Comparison of ENCODE assay signal across 18 cellular contexts in genomic region chr18:78293516-78293915, GRCh38.
DNase-seq lines count a peak whose midpoint lies in the region; ATAC-seq, FAIRE-seq and TF ChIP-seq lines count a peak whose summit lies in the region.
"Had no signal": no experiment of that assay in that cellular context is flagged by ENCODE, and none has a peak within 500 bp of the region (broad histone marks: within the 10 kb centered on the region; RNA-seq: fewer than 3 reads in every experiment).

No MANE protein-coding gene starts in this region.

- H3K4me3 ChIP-seq in MG63: peak overlapping the region; percentile 8; the same call in 1 of the 2 replicates
- peak overlapping the region in 2 of 4 experiments; percentile 19 to 46; a peak in 3 of 8 replicates for H3K4me3 ChIP-seq in H1 (ENCODE audit: extremely low read depth in 1 of 4, insufficient read depth in 2 of 4, low read depth in 3 of 4, low read length in 4 of 4)
- peak overlapping the region; percentile 42 to 62 for H3K4me3 ChIP-seq in stomach smooth muscle (ENCODE audit: low read length in 2 of 2)
- H3K4me3 ChIP-seq in naive thymus-derived CD4-positive, alpha-beta T cell (ENCODE audit: low read length): no peak overlapping the region
- H3K4me3 ChIP-seq: GM23338 had no signal

- no peaks in the 10 kb centered on the region for H3K36me3 Mint-ChIP-seq in naive thymus-derived CD4-positive, alpha-beta T cell

- H3K14ac ChIP-seq in H1 (ENCODE audit: insufficient read length): no peak overlapping the region

- H3K4me2 ChIP-seq in H1 (ENCODE audit: insufficient read depth in 1 of 2, low read depth in 2 of 2, low read length in 2 of 2): peak overlapping the region; percentile 60 to 72
- H3K4me2 ChIP-seq: GM23338 had no signal

- H3K4me1 Mint-ChIP-seq in naive thymus-derived CD4-positive, alpha-beta T cell: no peaks in the 10 kb centered on the region
- H3K4me1 Mint-ChIP-seq: GM23338 had no signal

- ATAC-seq in GM18517 (IDR thresholded peaks at IDR 0.05; ENCODE audit: unreplicated experiment): no peak
- no peak for ATAC-seq in HG03039 (IDR thresholded peaks at IDR 0.05; ENCODE audit: unreplicated experiment)
- no peak for ATAC-seq in GM21619 (IDR thresholded peaks at IDR 0.05; ENCODE audit: unreplicated experiment)
- ATAC-seq in naive thymus-derived CD4-positive, alpha-beta T cell: no peak
- ATAC-seq: GM23338 had no signal

- no peaks in the 10 kb centered on the region; the same call in 1 of the 2 replicates for H3K27me3 ChIP-seq in MG63
- no peaks in the 10 kb centered on the region for H3K27me3 ChIP-seq in H1 (replicated peaks in 1 of 4; ENCODE audit: control insufficient read depth in 3 of 4, extremely low read depth in 1 of 4, insufficient read depth in 3 of 4, low read length in 3 of 4)
- H3K27me3 ChIP-seq in stomach smooth muscle (ENCODE audit: control insufficient read depth in 1 of 2, insufficient read depth in 2 of 2, low read length in 2 of 2): peaks cover 4 to 14% of the 10 kb centered on the region in 2 donors
- H3K27me3 ChIP-seq in naive thymus-derived CD4-positive, alpha-beta T cell (ENCODE audit: control insufficient read depth in 2 of 2, insufficient read depth in 2 of 2, low read length in 2 of 2): no peaks in the 10 kb centered on the region

- no peak overlapping the region for H3K23ac ChIP-seq in H1 (ENCODE audit: insufficient read length)

- intact Hi-C loops in naive thymus-derived CD4-positive, alpha-beta T cell (cut with micrococcal nuclease): no loop called here

- no peak overlapping the region for H2BK120ac ChIP-seq in H1 (replicated peaks; ENCODE audit: low read depth, low read length)

- no peak overlapping the region for H4K8ac ChIP-seq in H1 (ENCODE audit: extremely low read depth, insufficient read depth, low read length)

- WGBS in H1 (ENCODE audit: extremely low coverage in 1 of 2, insufficient coverage in 1 of 2, insufficient read length in 1 of 2, insufficient replicate concordance in 2 of 2, low coverage in 1 of 2, low lambda C conversion rate in 2 of 2, missing lambda C conversion rate in 1 of 2), 2 experiments: 44% methylated on average over 15 of the region's 15 CpGs; no CpG with 5 or more reads in 1 of the 2 experiments

- no peak overlapping the region for H2BK15ac ChIP-seq in H1 (ENCODE audit: low read length)

- H3K36me3 ChIP-seq in MG63: no peaks in the 10 kb centered on the region
- no peaks in the 10 kb centered on the region for H3K36me3 ChIP-seq in H1 (ENCODE audit: control insufficient read depth in 2 of 4, insufficient read depth in 4 of 4, low read length in 3 of 4)
- H3K36me3 ChIP-seq in stomach smooth muscle (ENCODE audit: control insufficient read depth in 2 of 2, insufficient read depth in 2 of 2, low read length in 2 of 2): no peaks in the 10 kb centered on the region
- H3K36me3 ChIP-seq in naive thymus-derived CD4-positive, alpha-beta T cell (ENCODE audit: control insufficient read depth in 2 of 3, insufficient read depth in 3 of 3, low read length in 3 of 3): no peaks in the 10 kb centered on the region
- H3K36me3 ChIP-seq: uterus had no signal

- H2AFZ ChIP-seq in H1 (ENCODE audit: low read length): 0 out of 2 replicates have a peak overlapping the region, but pooled peaks have one; percentile 73
- H2AFZ ChIP-seq: GM23338 had no signal

- no peaks in the 10 kb centered on the region for H3K23me2 ChIP-seq in H1 (ENCODE audit: low read depth, low read length)

- TF ChIP-seq RAD21 in H1 (IDR thresholded peaks at IDR 0.05 in 1 of 2, conservative IDR thresholded peaks at IDR 0.05 in 1 of 2; ENCODE audit: low read depth in 2 of 2, low read length in 2 of 2): no peak

- FAIRE-seq in H1 (lab: Jason Lieb, UNC): no peak
- FAIRE-seq: D721Med had no signal

- no peak overlapping the region for H3K27ac ChIP-seq in H1 (ENCODE audit: low read depth, low read length)
- H3K27ac ChIP-seq in stomach smooth muscle (ENCODE audit: low read length): no peak overlapping the region
- H3K27ac ChIP-seq in naive thymus-derived CD4-positive, alpha-beta T cell (ENCODE audit: low read depth, low read length): no peak overlapping the region
- H3K27ac ChIP-seq: uterus had no signal

- no peak overlapping the region for H2BK20ac ChIP-seq in H1 (ENCODE audit: low read length)

- no peak overlapping the region for H3K4ac ChIP-seq in H1 (replicated peaks; ENCODE audit: insufficient read length, low read depth, low read length)

- no peak overlapping the region for H4K5ac ChIP-seq in H1 (ENCODE audit: insufficient read length, low read depth, low read length)

- H3K79me2 ChIP-seq in H1 (ENCODE audit: control insufficient read depth in 1 of 2, insufficient read depth in 2 of 2, low read length in 2 of 2): no peaks in the 10 kb centered on the region

- H4K20me1 ChIP-seq in H1 (replicated peaks in 1 of 2; ENCODE audit: control insufficient read depth in 1 of 2, insufficient read depth in 2 of 2, low read length in 2 of 2): no peaks in the 10 kb centered on the region

- H2BK12ac ChIP-seq in H1 (ENCODE audit: low read depth, low read length): 0 out of 2 replicates have a peak overlapping the region, but pooled peaks have one; percentile 39

- H3K9ac ChIP-seq in H1 (replicated peaks in 1 of 4; ENCODE audit: extremely low read depth in 1 of 4, low read depth in 3 of 4, low read length in 3 of 4) (peak overlapping the region in 1 of 4 experiments; percentile 37; a peak in 1 of 7 replicates), stomach smooth muscle (ENCODE audit: low read length in 2 of 2) (no peak overlapping the region)

- no peak overlapping the region for H3K18ac ChIP-seq in H1 (ENCODE audit: extremely low read depth, low read length)

- no peak for TF ChIP-seq CTCF in H1 (IDR thresholded peaks at IDR 0.05; ENCODE audit: control extremely low read depth in 1 of 3, insufficient read depth in 1 of 3, low read depth in 1 of 3, low read length in 3 of 3)

- DNase-seq in MG63 (no peak), H1 (ENCODE audit: low read depth in 1 of 2, low spot score in 2 of 2) (peak in 1 of 2 experiments; percentile 49), left kidney (ENCODE audit: low read depth, low spot score) (peak; percentile 62)
- DNase-seq in naive thymus-derived CD4-positive, alpha-beta T cell: no peak
- DNase-seq: activated T-cell treated with anti-CD3 and anti-CD28 coated beads, Interleukin-2, amount 50 U/mL, for 48 hours; AML-193; caudate nucleus; foreskin melanocyte; IMR-90; left cardiac atrium; stimulated activated CD4-positive, alpha-beta T cell treated with anti-CD3 and anti-CD28 coated beads, Interleukin-4, amount 100 ng/mL, for 24 hours had no signal

- POLR2A ChIA-PET in H1 (lab: Charles Lee; ENCODE audit: partially characterized antibody): no interaction called here
- POLR2A ChIA-PET in naive thymus-derived CD4-positive, alpha-beta T cell (lab: Charles Lee): no interaction called here

- H4K91ac ChIP-seq in H1 (replicated peaks; ENCODE audit: insufficient read length, low read length): no peak overlapping the region

- H3K79me1 ChIP-seq in H1 (ENCODE audit: low read depth, low read length): no peaks in the 10 kb centered on the region

- no peak overlapping the region for H3K27ac Mint-ChIP-seq in naive thymus-derived CD4-positive, alpha-beta T cell
- H3K27ac Mint-ChIP-seq: GM23338 had no signal

- no peak for TF ChIP-seq POLR2A in H1 (IDR thresholded peaks at IDR 0.05; ENCODE audit: control extremely low read depth in 1 of 2, low read depth in 2 of 2, low read length in 2 of 2)

- H2AK5ac ChIP-seq in H1 (ENCODE audit: low read depth, low read length): 0 out of 2 replicates have a peak overlapping the region, but pooled peaks have one; percentile 15

- H3K56ac ChIP-seq in H1 (replicated peaks; ENCODE audit: insufficient read length, low read depth, low read length): no peak overlapping the region

- peaks cover 0 to 4% (median 0%) of the 10 kb centered on the region in 5 donors for H3K27me3 Mint-ChIP-seq in naive thymus-derived CD4-positive, alpha-beta T cell

- peaks cover 4 to 11% (median 8%) of the 10 kb centered on the region in 4 experiments; a peak in 5 of 7 replicates for H3K4me1 ChIP-seq in H1 (replicated peaks in 1 of 4; ENCODE audit: control insufficient read depth in 3 of 4, insufficient read depth in 4 of 4, low read length in 3 of 4)
- peaks cover 3% of the 10 kb centered on the region for H3K4me1 ChIP-seq in stomach smooth muscle (ENCODE audit: control insufficient read depth, insufficient read depth, low read length)
- H3K4me1 ChIP-seq in naive thymus-derived CD4-positive, alpha-beta T cell (ENCODE audit: control insufficient read depth in 2 of 2, insufficient read depth in 2 of 2, low read length in 2 of 2): no peaks in the 10 kb centered on the region

- no peak overlapping the region for H3K4me3 Mint-ChIP-seq in naive thymus-derived CD4-positive, alpha-beta T cell
- H3K4me3 Mint-ChIP-seq: GM23338 had no signal

- H2BK5ac ChIP-seq in H1 (ENCODE audit: low read depth, low read length): no peak overlapping the region

- H3K9me3 Mint-ChIP-seq in naive thymus-derived CD4-positive, alpha-beta T cell: peaks cover 0 to 14% (median 0%) of the 10 kb centered on the region in 11 donors

- CTCF ChIA-PET in H1 (lab: Charles Lee; ENCODE audit: partially characterized antibody): interaction anchor here (1.1 to 1.4 kb wide), 2 partner anchors 31 to 272 kb away, joined by 3 to 4 read pairs; no protein-coding TSS in a partner anchor
- CTCF ChIA-PET in naive thymus-derived CD4-positive, alpha-beta T cell (lab: Charles Lee): no interaction called here

- H3K9me3 ChIP-seq in MG63: no peaks in the 10 kb centered on the region
- H3K9me3 ChIP-seq in H1 (ENCODE audit: insufficient read depth in 2 of 2, low read depth in 1 of 2, low read length in 1 of 2): no peaks in the 10 kb centered on the region
- H3K9me3 ChIP-seq in stomach smooth muscle (ENCODE audit: control insufficient read depth in 2 of 2, low read length in 2 of 2): no peaks in the 10 kb centered on the region
- H3K9me3 ChIP-seq in naive thymus-derived CD4-positive, alpha-beta T cell (ENCODE audit: control insufficient read depth in 2 of 3, low read length in 3 of 3): no peaks in the 10 kb centered on the region
- H3K9me3 ChIP-seq: uterus had no signal

- no peak for TF ChIP-seq EP300 in H1 (IDR thresholded peaks at IDR 0.05; ENCODE audit: borderline replicate concordance in 1 of 2, low read depth in 2 of 2, low read length in 2 of 2)

TF ChIP-seq in H1, 55 proteins besides CTCF, POLR2A, EP300 and RAD21:
- no peak for TF ChIP-seq GTF2F1 (IDR thresholded peaks at IDR 0.05; ENCODE audit: borderline replicate concordance, low read depth, low read length)
TF ChIP-seq in H1: peak in this region for 0.
